ENCODE assay signal across 9 cellular contexts in the genomic region with DNA sequence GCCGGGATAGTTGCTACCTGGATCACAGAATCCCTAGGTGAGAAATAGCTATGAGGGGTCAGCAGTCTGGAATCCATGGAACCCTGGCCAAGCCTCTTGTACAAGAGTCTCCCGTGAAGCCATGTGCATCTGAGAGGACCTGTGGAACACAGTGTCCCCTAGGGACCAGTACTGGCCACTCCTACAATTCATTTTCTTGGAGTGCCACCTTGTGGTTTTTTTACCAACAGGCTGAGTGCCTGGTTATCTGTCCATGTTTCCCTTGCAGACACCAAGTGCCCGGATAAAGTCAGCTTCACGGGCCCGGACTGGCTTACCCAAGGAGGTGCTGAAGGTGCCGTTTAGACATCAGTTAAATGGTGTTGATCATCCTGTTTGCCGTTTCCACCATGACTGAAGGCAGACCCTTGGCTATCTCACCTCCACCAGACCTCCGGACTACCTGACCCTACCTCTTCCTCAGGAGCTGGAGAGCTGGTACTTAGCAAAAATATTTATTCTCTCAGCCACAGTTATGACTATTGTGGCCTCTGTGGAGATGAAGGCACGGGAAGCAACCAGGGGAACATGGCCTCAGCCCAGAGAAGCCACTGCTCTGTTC.
A peak's percentile ranks its signal among the peaks of the same experiment; 100 is the strongest.
DNase-seq lines count a peak whose midpoint lies in the region; ATAC-seq and TF ChIP-seq lines count a peak whose summit lies in the region.
"Had no signal": no experiment of that assay in that cellular context is flagged by ENCODE, and none has a peak within 500 bp of the region (broad histone marks: within the 10 kb centered on the region; RNA-seq: fewer than 3 reads in every experiment).

No MANE protein-coding gene starts in this region.

- BruUV-seq in HCT116 (replicated peaks; lab: Mats Ljungman, UMichigan), result no TSS peak

- TF ChIP-seq EP300 in upper lobe of left lung (IDR thresholded peaks at IDR 0.05), result no peak

- intact Hi-C loops in HCT116 (cut with micrococcal nuclease), result loop anchor here (1.0 to 2.0 kb wide), 3 partner anchors 254 to 519 kb away; a partner anchor contains a TSS
- intact Hi-C loops in breast epithelium (cut with DNase I; ENCODE audit: low total_unique reads), result loop anchor here (10.0 kb wide), 1 partner anchor 143 kb away; a partner anchor contains a TSS

- TF ChIP-seq CTCF in HCT116 (IDR thresholded peaks at IDR 0.05 in 2 of 3, conservative IDR thresholded peaks at IDR 0.05 in 1 of 3; ENCODE audit: borderline replicate concordance in 1 of 3, insufficient read depth in 1 of 3, low read depth in 2 of 3, low read length in 2 of 3) (peak; percentile 88 to 99 (median 91)), breast epithelium (IDR thresholded peaks at IDR 0.05) (peak; percentile 36 to 70 (median 64)), kidney epithelial cell (IDR thresholded peaks at IDR 0.05; ENCODE audit: insufficient read depth, low read length, poor library complexity, severe bottlenecking) (peak; percentile 95), upper lobe of left lung (IDR thresholded peaks at IDR 0.05) (peak; percentile 51 to 83 (median 74))

- DNase-seq in COLO829 (ENCODE audit: low spot score), result peak; percentile 60
- peak; percentile 61 for DNase-seq in HCT116 (ENCODE audit: low read depth, low spot score)
- DNase-seq in NCI-H82 (lab: John Stamatoyannopoulos, UW), result peak; percentile 91
- no peak for DNase-seq in breast epithelium (ENCODE audit: low spot score in 2 of 2)
- DNase-seq in kidney epithelial cell (ENCODE audit: low read depth), result no peak
- peak in 1 of 2 donors; percentile 65 for DNase-seq in upper lobe of left lung
- DNase-seq in occipital lobe (lab: John Stamatoyannopoulos, UW), result no peak
- DNase-seq: naive B cell had no signal

- CTCF ChIA-PET in HCT116 (lab: Charles Lee), result interaction anchor here (0.7 to 3.4 kb wide), 6 partner anchors 9 to 471 kb away, joined by 3 to 13 read pairs (median 4); no protein-coding TSS in a partner anchor

- H3K4me3 ChIP-seq in HCT116 (replicated peaks in 1 of 2; ENCODE audit: low read depth in 1 of 2, low read length in 2 of 2) (no peak overlapping the region), breast epithelium (no peak overlapping the region), kidney epithelial cell (ENCODE audit: low read depth, low read length) (no peak overlapping the region), upper lobe of left lung (no peak overlapping the region)

- H3K9ac ChIP-seq in HCT116 (ENCODE audit: low read length), result no peak overlapping the region

- H3K27me3 ChIP-seq in HCT116 (ENCODE audit: insufficient read depth, low read length), result no peaks in the 10 kb centered on the region
- no peaks in the 10 kb centered on the region for H3K27me3 ChIP-seq in breast epithelium
- H3K27me3 ChIP-seq in kidney epithelial cell (ENCODE audit: control insufficient read depth, insufficient read depth, low read length), result no peaks in the 10 kb centered on the region
- no peaks in the 10 kb centered on the region for H3K27me3 ChIP-seq in upper lobe of left lung

- TF ChIP-seq POLR2A in HCT116 (IDR thresholded peaks at IDR 0.05; ENCODE audit: borderline replicate concordance, extremely low read depth, insufficient read depth, insufficient read length), result no peak
- no peak for TF ChIP-seq POLR2A in breast epithelium (IDR thresholded peaks at IDR 0.05)
- no peak for TF ChIP-seq POLR2A in upper lobe of left lung (IDR thresholded peaks at IDR 0.05)

- peak; percentile 98 for TF ChIP-seq RAD21 in HCT116 (IDR thresholded peaks at IDR 0.05; ENCODE audit: low read depth)

- WGBS in upper lobe of left lung, 2 donors, result 50 to 61% methylated on average over 9 of the region's 9 CpGs

- RAD21 ChIA-PET in HCT116 (lab: Charles Lee; ENCODE audit: low non-redundant PET in 1 of 2, low total read pairs in 2 of 2, uncharacterized antibody in 2 of 2, unreplicated experiment in 2 of 2), result interaction anchor here (0.5 to 1.3 kb wide), 3 partner anchors 37 to 295 kb away, joined by 3 to 13 read pairs (median 3); no protein-coding TSS in a partner anchor

- H3K4me2 ChIP-seq in HCT116 (ENCODE audit: low read length), result no peak overlapping the region

- H3K9me3 ChIP-seq in HCT116 (ENCODE audit: control insufficient read depth in 1 of 2, insufficient read depth in 1 of 2, low read depth in 1 of 2, low read length in 2 of 2), result no peaks in the 10 kb centered on the region
- no peaks in the 10 kb centered on the region for H3K9me3 ChIP-seq in breast epithelium
- H3K9me3 ChIP-seq in upper lobe of left lung, result no peaks in the 10 kb centered on the region

- no peaks in the 10 kb centered on the region for H3K4me1 ChIP-seq in HCT116 (ENCODE audit: control insufficient read depth in 1 of 2, insufficient read depth in 2 of 2, low read length in 2 of 2)
- no peaks in the 10 kb centered on the region for H3K4me1 ChIP-seq in breast epithelium
- H3K4me1 ChIP-seq in upper lobe of left lung, result peaks cover 0 to 8% (median 2%) of the 10 kb centered on the region in 4 donors

- H3K36me3 ChIP-seq in HCT116 (ENCODE audit: control insufficient read depth in 1 of 2, insufficient read depth in 2 of 2, low read length in 2 of 2), result peaks cover 20 to 40% of the 10 kb centered on the region in 2 experiments; a peak in 3 of 4 replicates
- no peaks in the 10 kb centered on the region for H3K36me3 ChIP-seq in breast epithelium
- peaks cover 6% of the 10 kb centered on the region for H3K36me3 ChIP-seq in kidney epithelial cell (ENCODE audit: control insufficient read depth, insufficient read depth, low read length)
- peaks cover 30 to 86% (median 59%) of the 10 kb centered on the region in 4 donors for H3K36me3 ChIP-seq in upper lobe of left lung

- POLR2A ChIA-PET in HCT116 (lab: Charles Lee), result no interaction called here

- H3K9me2 ChIP-seq in HCT116 (ENCODE audit: insufficient read depth), result no peaks in the 10 kb centered on the region

- H2AFZ ChIP-seq in HCT116 (ENCODE audit: low read depth, low read length, poor library complexity, severe bottlenecking), result no peak overlapping the region

- H4K20me1 ChIP-seq in HCT116 (ENCODE audit: insufficient read depth), result no peaks in the 10 kb centered on the region

- H3K27ac ChIP-seq in HCT116 (ENCODE audit: low read depth, low read length), result no peak overlapping the region
- peak overlapping the region in 1 of 2 donors; percentile 2 for H3K27ac ChIP-seq in breast epithelium
- no peak overlapping the region for H3K27ac ChIP-seq in upper lobe of left lung

- ATAC-seq in HCT116 (peak; percentile 97), upper lobe of left lung (ENCODE audit: low FRiP score in 2 of 2) (peak; percentile 56 to 87), HG02678 (IDR thresholded peaks at IDR 0.05; ENCODE audit: unreplicated experiment) (no peak)

- no peaks in the 10 kb centered on the region for H3K79me2 ChIP-seq in HCT116 (ENCODE audit: insufficient read depth, low read length)

TF ChIP-seq in HCT116, 20 proteins besides CTCF, POLR2A, EP300 and RAD21:
- TF ChIP-seq ZFX (IDR thresholded peaks at IDR 0.05), result no peak
- TF ChIP-seq FOSL1 (IDR thresholded peaks at IDR 0.05; ENCODE audit: low read depth), result no peak
- TF ChIP-seq, protein P1, sequence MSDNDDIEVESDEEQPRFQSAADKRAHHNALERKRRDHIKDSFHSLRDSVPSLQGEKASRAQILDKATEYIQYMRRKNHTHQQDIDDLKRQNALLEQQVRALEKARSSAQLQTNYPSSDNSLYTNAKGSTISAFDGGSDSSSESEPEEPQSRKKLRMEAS (IDR thresholded peaks at IDR 0.05), result peak; percentile 33; the same call in 1 of the 2 replicates

Comparison
In these comparisons a context has a peak if more than half of its experiments do, and no peak if none do; other contexts are left out.
1. DNase-seq: peak in COLO829 (single experiment), HCT116 (single experiment) and NCI-H82 (single experiment); none in breast epithelium (0 of 2), kidney epithelial cell (single experiment) and occipital lobe (single experiment).
2. Peak in every context shown above with its lines, with median percentiles within 50 percentile points of each other: CTCF ChIP-seq.